8 cellular contexts compared by ENCODE assay signal in the genomic region with DNA sequence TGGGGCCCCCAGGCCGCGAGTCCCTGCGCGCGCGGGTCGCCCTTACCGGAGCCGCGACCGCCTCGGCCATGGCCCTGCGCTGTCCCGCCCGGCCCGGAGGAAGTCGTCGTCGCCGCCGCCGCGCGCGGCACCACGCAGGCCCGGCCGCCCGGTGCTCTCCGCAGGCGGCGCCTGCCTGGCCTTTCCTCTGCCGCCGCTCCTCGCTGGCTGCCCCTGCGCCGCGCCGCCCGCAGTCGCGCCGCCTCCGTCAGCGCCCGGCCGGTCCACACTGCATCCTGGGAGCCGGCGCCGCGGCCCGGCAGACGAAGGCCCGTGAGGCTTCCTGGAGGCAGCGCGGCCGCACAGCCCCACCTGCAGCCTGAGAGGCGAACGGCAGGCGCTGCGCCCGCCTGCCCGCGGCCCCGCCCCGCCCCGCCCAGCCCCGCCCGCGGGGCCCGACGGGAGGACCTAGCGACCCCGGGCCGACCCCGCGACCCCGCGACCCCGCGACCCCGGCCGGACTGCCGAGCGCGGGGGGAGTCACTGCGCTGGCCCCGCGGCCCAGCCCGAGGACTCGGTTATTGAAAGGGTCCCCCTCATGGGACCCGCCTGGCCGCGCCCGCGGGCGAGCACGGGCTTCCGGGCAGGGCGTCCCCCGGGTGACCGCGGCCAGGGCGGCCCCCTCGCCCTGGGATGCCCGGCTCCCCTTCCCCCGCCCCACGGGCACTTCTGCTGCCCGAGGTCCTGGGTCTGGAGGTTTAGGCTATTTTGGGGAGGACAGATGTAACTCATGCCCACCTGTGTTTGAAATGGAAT. TPM values are rescaled to one million over a fixed set of nuclear protein-coding genes. Genes with fewer than 3 reads are reported as not detected.
DNase-seq lines count a peak whose midpoint lies in the region; ATAC-seq and TF ChIP-seq lines count a peak whose summit lies in the region.

Gene ZNF746, minus strand, starts transcription at position 343 of the 795 bp plus-strand sequence. Its CDS starts 273 bp downstream, at position 70.

- peaks cover 26% of the 10 kb centered on the region for H3K79me2 ChIP-seq in hepatocyte

- H3K27me3 ChIP-seq in ascending aorta (no peaks in the 10 kb centered on the region), hepatocyte (peaks cover 4% of the 10 kb centered on the region)

- peak within 1 kb of the TSS; percentile 95 for H3K27ac Mint-ChIP-seq in T-helper 2 cell treated with Interferon-gamma antibody and Interleukin-4, amounts not matched to agents 5 μg/mL and 100 μg/mL, for 36 hours

- in situ Hi-C loops in GM13976 (cut with MboI; ENCODE audit: low sequenced_read_pairs, unreplicated experiment) = no loop called here

- H3K36me3 Mint-ChIP-seq in T-helper 2 cell treated with Interferon-gamma antibody and Interleukin-4, amounts not matched to agents 5 μg/mL and 100 μg/mL, for 36 hours (ENCODE audit: low read depth) = peaks cover 23% of the 10 kb centered on the region

- 2% methylated on average over 16 of the region's 109 CpGs for WGBS in hepatocyte (ENCODE audit: low lambda C conversion rate, missing lambda C conversion rate)

- intact Hi-C loops in ascending aorta (cut with DNase I) = loop anchor here (1.0 to 10.0 kb wide), 8 partner anchors 37 to 340 kb away; partner anchors contain the start of genes ZNF212, ZNF777, ZNF783 and ZNF862

- H2AFZ ChIP-seq in hepatocyte = peak within 1 kb of the TSS; percentile 96

- H3K4me1 Mint-ChIP-seq in T-helper 2 cell treated with Interferon-gamma antibody and Interleukin-4, amounts not matched to agents 5 μg/mL and 100 μg/mL, for 36 hours (ENCODE audit: low read depth) = peaks cover 25% of the 10 kb centered on the region

- peaks cover 14 to 17% of the 10 kb centered on the region in 2 donors for H3K36me3 ChIP-seq in ascending aorta
- no peaks in the 10 kb centered on the region for H3K36me3 ChIP-seq in hepatocyte (replicated peaks; ENCODE audit: insufficient read depth, low read depth)

- peak within 1 kb of the TSS; percentile 97 for H3K4me3 Mint-ChIP-seq in T-helper 2 cell treated with Interferon-gamma antibody and Interleukin-4, amounts not matched to agents 5 μg/mL and 100 μg/mL, for 36 hours

- H3K4me3 ChIP-seq in ascending aorta (peak within 1 kb of the TSS; percentile 84 to 92), hepatocyte (peak within 1 kb of the TSS; percentile 96)

- no peaks in the 10 kb centered on the region for H3K9me3 ChIP-seq in ascending aorta
- no peaks in the 10 kb centered on the region for H3K9me3 ChIP-seq in hepatocyte (ENCODE audit: low read depth)

- peak within 1 kb of the TSS; percentile 87 to 89 for H3K27ac ChIP-seq in ascending aorta
- H3K27ac ChIP-seq in hepatocyte = peak within 1 kb of the TSS; percentile 88

- no peaks in the 10 kb centered on the region for H3K9me3 Mint-ChIP-seq in T-helper 2 cell treated with Interferon-gamma antibody and Interleukin-4, amounts not matched to agents 5 μg/mL and 100 μg/mL, for 36 hours

- peak within 1 kb of the TSS; percentile 99 for H3K4me2 ChIP-seq in hepatocyte

- no peaks in the 10 kb centered on the region for H3K27me3 Mint-ChIP-seq in T-helper 2 cell treated with Interferon-gamma antibody and Interleukin-4, amounts not matched to agents 5 μg/mL and 100 μg/mL, for 36 hours (ENCODE audit: low read depth)

- DNase-seq in GM13976 (ENCODE audit: low spot score) (peak; percentile 97), NCI-H1092 (lab: John Stamatoyannopoulos, UW) (peak; percentile 74), ascending aorta (ENCODE audit: low spot score in 2 of 2) (peak; percentile 28 to 88), hepatocyte (ENCODE audit: low spot score) (peak; percentile 95), retina (peak; percentile 69), cortex of kidney (lab: John Stamatoyannopoulos, UW) (no peak)
- peak; percentile 85 for DNase-seq in T-helper 2 cell treated with Interferon-gamma antibody and Interleukin-4, amounts not matched to agents 5 μg/mL and 100 μg/mL, for 36 hours (ENCODE audit: low spot score)

- H3K4me1 ChIP-seq in ascending aorta (peaks cover 6 to 11% of the 10 kb centered on the region in 2 donors), hepatocyte (ENCODE audit: insufficient read depth) (peaks cover 13% of the 10 kb centered on the region)

- H3K9me2 ChIP-seq in hepatocyte (replicated peaks; ENCODE audit: insufficient read depth) = no peaks in the 10 kb centered on the region

- peak; percentile 97 for ATAC-seq in HG02588 (IDR thresholded peaks at IDR 0.05; ENCODE audit: unreplicated experiment)

- TF ChIP-seq CTCF in GM13976 (IDR thresholded peaks at IDR 0.05; ENCODE audit: borderline replicate concordance, control extremely low read depth, extremely low read depth, insufficient read depth, missing control alignments) (peak; percentile 87), ascending aorta (IDR thresholded peaks at IDR 0.05) (peak in 2 of 3 experiments; percentile 38 to 77), hepatocyte (IDR thresholded peaks at IDR 0.05; ENCODE audit: poor library complexity) (peak; percentile 51)

- peaks cover 17% of the 10 kb centered on the region for H4K20me1 ChIP-seq in hepatocyte (ENCODE audit: insufficient read depth, poor library complexity, severe bottlenecking)

RNA-seq across cellular contexts. Expression of gene ZNF746, which starts in this region (rescaled TPM):
- total RNA-seq in ascending aorta = 27.5 TPM
- total RNA-seq in hepatocyte = 12.2 and 15.4 TPM in 2 replicates
- polyA plus RNA-seq in hepatocyte = 15.2 and 15.6 TPM in 2 replicates
